In the genomic region with DNA sequence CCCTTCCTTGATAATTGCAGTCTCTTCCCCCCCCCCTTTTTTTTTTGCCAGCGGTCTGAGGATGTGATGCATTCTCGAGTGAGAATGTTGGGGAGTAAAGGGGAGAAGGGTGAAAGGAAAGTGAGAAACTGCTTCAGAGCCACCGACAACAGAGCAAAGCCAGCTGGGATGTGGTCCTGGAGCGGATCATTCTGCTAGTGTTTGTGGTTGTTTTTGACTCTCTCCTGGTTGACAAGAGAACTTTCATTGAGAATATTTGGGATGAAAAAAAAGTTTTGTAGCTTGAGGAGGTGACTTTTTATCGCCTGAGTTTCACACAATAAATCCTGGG, we compare ENCODE assay signal across 8 cellular contexts. TPM values are rescaled to one million over a fixed set of nuclear protein-coding genes. Genes with fewer than 3 reads are reported as not detected.
A peak's percentile ranks its signal among the peaks of the same experiment; 100 is the strongest.
DNase-seq lines count a peak whose midpoint lies in the region; ATAC-seq and TF ChIP-seq lines count a peak whose summit lies in the region.

No MANE protein-coding gene starts in this region.

- H3K36me3 ChIP-seq in right atrium auricular region, result no peaks in the 10 kb centered on the region
- no peaks in the 10 kb centered on the region for H3K36me3 ChIP-seq in lung (ENCODE audit: control insufficient read depth in 2 of 2, insufficient read depth in 2 of 2, low read length in 2 of 2)
- H3K36me3 ChIP-seq in vagina, result no peaks in the 10 kb centered on the region

- H3K4me1 ChIP-seq in right atrium auricular region, result peaks cover 0 to 21% of the 10 kb centered on the region in 2 donors
- H3K4me1 ChIP-seq in lung (ENCODE audit: control insufficient read depth in 2 of 2, insufficient read depth in 2 of 2, low read length in 2 of 2), result peaks cover 0 to 4% of the 10 kb centered on the region in 2 donors
- peaks cover 14% of the 10 kb centered on the region for H3K4me1 ChIP-seq in vagina

- no peak for TF ChIP-seq POLR2A in vagina (IDR thresholded peaks at IDR 0.05)

- in situ Hi-C loops in astrocyte of the cerebellum (cut with HindIII; ENCODE audit: low sequenced_read_pairs), result no loop called here

- peak overlapping the region; percentile 96 to 97 for H3K27ac ChIP-seq in right atrium auricular region
- peak overlapping the region; percentile 93 for H3K27ac ChIP-seq in lung (ENCODE audit: low read depth in 1 of 2, low read length in 1 of 2)
- peak overlapping the region; percentile 96 for H3K27ac ChIP-seq in vagina

- DNase-seq in right atrium auricular region (ENCODE audit: low spot score) (no peak), cardiac septum (ENCODE audit: low spot score) (no peak), astrocyte of the cerebellum (ENCODE audit: low read depth) (no peak), lung (ENCODE audit: low spot score) (no peak), vagina (ENCODE audit: extremely low spot score in 2 of 2) (no peak), NCI-H345 treated with DMSO at 0.1 percent for 48 hours (lab: John Stamatoyannopoulos, UW; ENCODE audit: unreplicated experiment) (no peak)
- DNase-seq in stimulated activated naive CD4-positive, alpha-beta T cell treated with Interleukin-2 at 50 U/mL for 16 hours (lab: John Stamatoyannopoulos, UW), result no peak

- H3K4me3 ChIP-seq in right atrium auricular region (peak overlapping the region; percentile 85 to 96), astrocyte of the cerebellum (ENCODE audit: low read depth, low read length) (peak overlapping the region; percentile 89), lung (peak overlapping the region; percentile 88), vagina (peak overlapping the region; percentile 68 to 97)

- no peaks in the 10 kb centered on the region for H3K9me3 ChIP-seq in right atrium auricular region
- H3K9me3 ChIP-seq in lung (ENCODE audit: control insufficient read depth in 2 of 2, insufficient read depth in 1 of 2, low read length in 1 of 2), result no peaks in the 10 kb centered on the region
- H3K9me3 ChIP-seq in vagina, result no peaks in the 10 kb centered on the region

- ATAC-seq in lung (ENCODE audit: insufficient read depth, low FRiP score), result no peak
- ATAC-seq in GM18909 (IDR thresholded peaks at IDR 0.05; ENCODE audit: poor library complexity, unreplicated experiment), result no peak

- TF ChIP-seq CTCF in right atrium auricular region (IDR thresholded peaks at IDR 0.05), result no peak
- TF ChIP-seq CTCF in astrocyte of the cerebellum (IDR thresholded peaks at IDR 0.05; ENCODE audit: low read depth, low read length, missing control alignments), result no peak
- TF ChIP-seq CTCF in lung (IDR thresholded peaks at IDR 0.05; ENCODE audit: control extremely low read depth, extremely low read depth), result no peak
- TF ChIP-seq CTCF in vagina (IDR thresholded peaks at IDR 0.05), result no peak

- intact Hi-C loops in cardiac septum (cut with DNase I) (no loop called here), vagina (cut with DNase I) (no loop called here)

- H3K27me3 ChIP-seq in right atrium auricular region (no peaks in the 10 kb centered on the region), lung (ENCODE audit: control insufficient read depth, insufficient read depth) (no peaks in the 10 kb centered on the region), vagina (no peaks in the 10 kb centered on the region)

- WGBS in lung, 2 donors, result 13 to 26% methylated on average over 5 of the region's 5 CpGs

RNA-seq across cellular contexts. Expression of a gene that starts 1.3 kb away (rescaled TPM):
- total RNA-seq in right atrium auricular region (10 to 100 TPM; 47.5 to 51.4 TPM), cardiac septum (53.6 TPM), lung (100 to 1,000 TPM in 1 of 2 donors, 10 to 100 TPM in 1; 41.7 to 116 TPM), vagina (58.7 TPM)
- polyA plus RNA-seq in lung, result 1 to 10 TPM; 8.4 to 9.2 TPM
